In genomic region chr6:125640441-125641150, GRCh38 we compare ENCODE assay signal across 26 cellular contexts.
"Had no signal": no experiment of that assay in that cellular context is flagged by ENCODE, and none has a peak within 500 bp of the region (broad histone marks: within the 10 kb centered on the region; RNA-seq: fewer than 3 reads in every experiment).

No MANE protein-coding gene starts in this region.

- H3K9me3 Mint-ChIP-seq: activated CD4-positive, alpha-beta memory T cell treated with anti-CD3 and anti-CD28 coated beads for 36 hours; activated CD4-positive, alpha-beta T cell treated with anti-CD3 and anti-CD28 coated beads, Interleukin-2, amount 10 ng/mL, durations not matched to agents 7 days and 5 days; activated naive CD4-positive, alpha-beta T cell treated with anti-CD3 and anti-CD28 coated beads for 36 hours; activated T-helper 17 cell treated with anti-CD3 and anti-CD28 coated beads, Interleukin-2, amount 50 U/mL, for 72 hours had no signal

- ATAC-seq: activated T-helper 17 cell treated with anti-CD3 and anti-CD28 coated beads, Interleukin-2, amount 50 U/mL, for 72 hours had no signal

- H3K9me2 ChIP-seq: SK-N-SH had no signal

- H3K27ac Mint-ChIP-seq: activated CD4-positive, alpha-beta memory T cell treated with anti-CD3 and anti-CD28 coated beads for 36 hours; activated CD4-positive, alpha-beta T cell treated with anti-CD3 and anti-CD28 coated beads, Interleukin-2, amount 10 ng/mL, durations not matched to agents 7 days and 5 days; activated naive CD4-positive, alpha-beta T cell treated with anti-CD3 and anti-CD28 coated beads for 36 hours; activated naive CD8-positive, alpha-beta T cell; activated T-helper 17 cell treated with anti-CD3 and anti-CD28 coated beads, Interleukin-2, amount 50 U/mL, for 72 hours had no signal

- H3K27me3 ChIP-seq: brain microvascular endothelial cell, Peyer's patch, SJCRH30 had no signal

- H3K36me3 Mint-ChIP-seq: activated CD4-positive, alpha-beta memory T cell treated with anti-CD3 and anti-CD28 coated beads for 36 hours; activated naive CD8-positive, alpha-beta T cell had no signal

- H3K27ac ChIP-seq: brain microvascular endothelial cell, Peyer's patch, RWPE1, VCaP had no signal

- H3K4me3 ChIP-seq: K562, Peyer's patch, SJCRH30 had no signal

- H3K9me3 ChIP-seq: Peyer's patch, SJCRH30, SK-N-SH had no signal

- H3K9ac ChIP-seq: SK-N-SH had no signal

- H3K4me1 Mint-ChIP-seq: activated CD4-positive, alpha-beta T cell treated with anti-CD3 and anti-CD28 coated beads, Interleukin-2, amount 10 ng/mL, durations not matched to agents 7 days and 5 days; activated T-helper 17 cell treated with anti-CD3 and anti-CD28 coated beads, Interleukin-2, amount 50 U/mL, for 72 hours had no signal

- H3K4me3 Mint-ChIP-seq: activated CD4-positive, alpha-beta memory T cell treated with anti-CD3 and anti-CD28 coated beads for 36 hours; activated CD4-positive, alpha-beta T cell treated with anti-CD3 and anti-CD28 coated beads, Interleukin-2, amount 10 ng/mL, durations not matched to agents 7 days and 5 days; activated naive CD4-positive, alpha-beta T cell treated with anti-CD3 and anti-CD28 coated beads for 36 hours; activated naive CD8-positive, alpha-beta T cell; activated T-helper 17 cell treated with anti-CD3 and anti-CD28 coated beads, Interleukin-2, amount 50 U/mL, for 72 hours had no signal

- H3K4me1 ChIP-seq: Peyer's patch had no signal

- H3K4me2 ChIP-seq: SK-N-SH had no signal

- H3K36me3 ChIP-seq: brain microvascular endothelial cell, Peyer's patch, SJCRH30 had no signal

- H3K27me3 Mint-ChIP-seq: activated T-helper 17 cell treated with anti-CD3 and anti-CD28 coated beads, Interleukin-2, amount 50 U/mL, for 72 hours had no signal

- DNase-seq: activated CD4-positive, alpha-beta memory T cell treated with anti-CD3 and anti-CD28 coated beads for 36 hours; activated CD4-positive, alpha-beta T cell treated with anti-CD3 and anti-CD28 coated beads, Interleukin-2, amount 10 ng/mL, durations not matched to agents 7 days and 5 days; activated CD4-positive, CD25-positive, alpha-beta regulatory T cell; activated gamma-delta T cell; activated naive CD4-positive, alpha-beta T cell treated with anti-CD3 and anti-CD28 coated beads for 36 hours; activated T-cell treated with anti-CD3 and anti-CD28 coated beads for 4 hours; activated T-cell treated with anti-CD3 and anti-CD28 coated beads, Interleukin-2, amount 50 U/mL, for 48 hours; brain microvascular endothelial cell; Karpas-422; NCI-H1048; NCI-H1694; NCI-H2107; NCI-H2171 treated with DMSO at 0.1 percent for 48 hours; NCI-H226; NCI-H526 treated with DMSO at 0.1 percent for 48 hours; NK-92 treated with Interleukin-12 subunit alpha and Interleukin-12 subunit beta, amount 100 ng/mL, for 24 hours; Peyer's patch; Right ventricle myocardium superior; SJCRH30; SK-N-SH; T-helper 1 cell had no signal
